1 cellular context compared by ENCODE assay signal in the genomic region with DNA sequence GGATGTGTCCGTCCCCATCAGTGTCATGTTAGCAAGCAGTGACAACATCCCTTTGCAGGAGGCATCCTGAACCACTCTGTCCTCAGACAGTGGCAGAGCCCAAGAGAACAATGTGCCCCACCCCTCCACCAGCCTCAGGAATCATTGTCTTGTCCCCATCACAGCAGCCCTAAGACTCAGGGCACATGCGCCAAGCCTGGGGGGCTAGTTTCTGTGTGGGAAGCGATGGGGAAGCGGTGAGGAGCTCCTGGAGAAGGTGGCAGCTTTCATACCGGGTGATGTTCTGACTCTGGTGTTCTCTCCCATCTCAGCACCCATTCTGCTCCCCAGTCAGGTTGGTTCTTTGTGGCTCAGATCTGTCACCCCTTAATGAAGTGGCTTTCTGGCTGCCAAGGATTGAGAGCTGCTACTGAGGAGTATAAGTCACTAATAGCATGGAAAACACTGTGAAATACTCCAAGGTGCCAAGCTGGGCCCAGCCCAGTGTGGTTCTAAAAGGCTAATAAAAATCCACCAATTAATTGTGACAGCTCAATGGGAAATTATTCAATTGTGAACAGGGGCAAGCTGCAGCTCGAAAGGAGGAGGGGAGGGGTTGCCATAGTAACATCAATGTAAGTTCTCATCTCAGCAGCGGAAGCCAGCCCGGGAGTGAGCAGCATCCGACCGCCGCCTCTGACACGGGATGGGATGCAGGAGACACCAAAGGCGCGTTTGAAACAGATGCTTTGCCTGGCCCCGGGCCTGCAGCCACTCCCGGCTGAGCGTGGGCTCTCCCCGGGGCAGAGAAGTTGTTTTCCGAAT.
TF ChIP-seq lines count a peak whose summit lies in the region.

No MANE protein-coding gene starts in this region.

TF ChIP-seq in IMR-90, 13 proteins besides CTCF, POLR2A, EP300 and RAD21:
- no peak for TF ChIP-seq NFE2L2 (IDR thresholded peaks at IDR 0.05; ENCODE audit: low read depth, low read length)
- TF ChIP-seq, protein P1, sequence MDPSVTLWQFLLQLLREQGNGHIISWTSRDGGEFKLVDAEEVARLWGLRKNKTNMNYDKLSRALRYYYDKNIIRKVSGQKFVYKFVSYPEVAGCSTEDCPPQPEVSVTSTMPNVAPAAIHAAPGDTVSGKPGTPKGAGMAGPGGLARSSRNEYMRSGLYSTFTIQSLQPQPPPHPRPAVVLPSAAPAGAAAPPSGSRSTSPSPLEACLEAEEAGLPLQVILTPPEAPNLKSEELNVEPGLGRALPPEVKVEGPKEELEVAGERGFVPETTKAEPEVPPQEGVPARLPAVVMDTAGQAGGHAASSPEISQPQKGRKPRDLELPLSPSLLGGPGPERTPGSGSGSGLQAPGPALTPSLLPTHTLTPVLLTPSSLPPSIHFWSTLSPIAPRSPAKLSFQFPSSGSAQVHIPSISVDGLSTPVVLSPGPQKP (IDR thresholded peaks at IDR 0.05; ENCODE audit: borderline replicate concordance, low read depth, low read length), result no peak
- TF ChIP-seq RCOR1 (IDR thresholded peaks at IDR 0.05; ENCODE audit: insufficient replicate concordance, low read length), result no peak
- TF ChIP-seq MAFK (IDR thresholded peaks at IDR 0.05; ENCODE audit: low read depth, low read length), result no peak
- TF ChIP-seq CHD1 (IDR thresholded peaks at IDR 0.05; ENCODE audit: low read depth, low read length), result no peak
- TF ChIP-seq FOS (IDR thresholded peaks at IDR 0.05; ENCODE audit: low read depth, low read length), result no peak
- no peak for TF ChIP-seq SMC3 (IDR thresholded peaks at IDR 0.05; ENCODE audit: low read depth, low read length)
- no peak for TF ChIP-seq RFX5 (IDR thresholded peaks at IDR 0.05; ENCODE audit: low read depth, low read length)
- TF ChIP-seq MAZ (IDR thresholded peaks at IDR 0.05; ENCODE audit: borderline replicate concordance, low read depth, low read length), result no peak
- TF ChIP-seq MXI1 (IDR thresholded peaks at IDR 0.05; ENCODE audit: borderline replicate concordance, low read depth, low read length), result no peak
- TF ChIP-seq, protein P2, sequence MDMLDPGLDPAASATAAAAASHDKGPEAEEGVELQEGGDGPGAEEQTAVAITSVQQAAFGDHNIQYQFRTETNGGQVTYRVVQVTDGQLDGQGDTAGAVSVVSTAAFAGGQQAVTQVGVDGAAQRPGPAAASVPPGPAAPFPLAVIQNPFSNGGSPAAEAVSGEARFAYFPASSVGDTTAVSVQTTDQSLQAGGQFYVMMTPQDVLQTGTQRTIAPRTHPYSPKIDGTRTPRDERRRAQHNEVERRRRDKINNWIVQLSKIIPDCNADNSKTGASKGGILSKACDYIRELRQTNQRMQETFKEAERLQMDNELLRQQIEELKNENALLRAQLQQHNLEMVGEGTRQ (IDR thresholded peaks at IDR 0.05; ENCODE audit: low read depth, low read length), result no peak
- no peak for TF ChIP-seq BHLHE40 (IDR thresholded peaks at IDR 0.05; ENCODE audit: low read depth, low read length)
- no peak for TF ChIP-seq CEBPB (IDR thresholded peaks at IDR 0.05; ENCODE audit: low read depth, low read length)
